Comparison of ENCODE assay signal across 10 cellular contexts in genomic region chr5:127833999-127834953, GRCh38.
DNase-seq lines count a peak whose midpoint lies in the region; ATAC-seq, FAIRE-seq and TF ChIP-seq lines count a peak whose summit lies in the region.
"Had no signal": no experiment of that assay in that cellular context is flagged by ENCODE, and none has a peak within 500 bp of the region (broad histone marks: within the 10 kb centered on the region; RNA-seq: fewer than 3 reads in every experiment).

No MANE protein-coding gene starts in this region.

- no peak overlapping the region for H2BK15ac ChIP-seq in mesenchymal stem cell (ENCODE audit: low read depth, poor library complexity, severe bottlenecking)

- H3K14ac ChIP-seq in mesenchymal stem cell (ENCODE audit: low read length in 2 of 2), result no peak overlapping the region

- intact Hi-C loops in stomach (cut with DNase I; ENCODE audit: low total_unique reads), result no loop called here

- H4K91ac ChIP-seq in mesenchymal stem cell (ENCODE audit: low read length), result no peak overlapping the region

- no peak for TF ChIP-seq CTCF in HEK293 (tag by site-specific recombination; IDR thresholded peaks at IDR 0.05)
- TF ChIP-seq CTCF in stomach (IDR thresholded peaks at IDR 0.05), result no peak

- no peak for FAIRE-seq in urothelium cell line (lab: Jason Lieb, UNC)

- H3K9me3 ChIP-seq in HEK293 (ENCODE audit: control insufficient read depth, insufficient read depth, low read depth, low read length) (no peaks in the 10 kb centered on the region), stomach (no peaks in the 10 kb centered on the region), mesenchymal stem cell (ENCODE audit: control insufficient read depth, low read length) (no peaks in the 10 kb centered on the region)
- H3K9me3 ChIP-seq: gastroesophageal sphincter had no signal

- H3K4me1 ChIP-seq in HEK293 (ENCODE audit: control insufficient read depth, insufficient read depth, low read length), result peaks cover 10% of the 10 kb centered on the region
- peaks cover 0 to 16% (median 1%) of the 10 kb centered on the region in 4 donors for H3K4me1 ChIP-seq in stomach
- no peaks in the 10 kb centered on the region for H3K4me1 ChIP-seq in mesenchymal stem cell (ENCODE audit: control insufficient read depth, insufficient read depth, low read depth, low read length)

- no peak for TF ChIP-seq EP300 in stomach (IDR thresholded peaks at IDR 0.05)

- H3K9ac ChIP-seq in mesenchymal stem cell (ENCODE audit: low read length), result no peak overlapping the region

- H3K18ac ChIP-seq in mesenchymal stem cell (ENCODE audit: low read depth in 1 of 2, low read length in 2 of 2), result no peak overlapping the region

- no peak overlapping the region for H3K4me3 ChIP-seq in HEK293 (ENCODE audit: low read depth, low read length)
- no peak overlapping the region for H3K4me3 ChIP-seq in stomach
- no peak overlapping the region for H3K4me3 ChIP-seq in mesenchymal stem cell (ENCODE audit: insufficient read depth in 1 of 2, low read depth in 1 of 2, low read length in 2 of 2)
- H3K4me3 ChIP-seq: gastroesophageal sphincter had no signal

- peak; percentile 67 for DNase-seq in NCI-H748 (lab: John Stamatoyannopoulos, UW; ENCODE audit: unreplicated experiment)
- peak; percentile 84 for DNase-seq in left kidney (ENCODE audit: low read depth, low spot score)
- DNase-seq in stomach, result no peak
- DNase-seq in Kasumi-1 (lab: John Stamatoyannopoulos, UW), result no peak
- DNase-seq in mesenchymal stem cell, result no peak
- DNase-seq in urothelium cell line (ENCODE audit: low spot score), result no peak
- DNase-seq: activated naive CD8-positive, alpha-beta T cell treated with anti-CD3 and anti-CD28 coated beads, Interleukin-2, amount 10 ng/mL, durations not matched to agents 7 days and 5 days had no signal

- H3K79me1 ChIP-seq in mesenchymal stem cell (replicated peaks; ENCODE audit: low read length, poor library complexity, severe bottlenecking), result no peaks in the 10 kb centered on the region

- CTCF ChIA-PET in HEK293 (lab: Yijun Ruan, JAX), result interaction anchor here (0.6 to 1.3 kb wide), 2 partner anchors 12 to 928 kb away, joined by 3 to 4 read pairs; no protein-coding TSS in a partner anchor

- no peaks in the 10 kb centered on the region for H3K27me3 ChIP-seq in stomach
- no peaks in the 10 kb centered on the region for H3K27me3 ChIP-seq in mesenchymal stem cell (ENCODE audit: control insufficient read depth in 1 of 2, insufficient read depth in 1 of 2, low read length in 2 of 2)
- H3K27me3 ChIP-seq: gastroesophageal sphincter had no signal

- ATAC-seq in GM18511 (IDR thresholded peaks at IDR 0.05; ENCODE audit: unreplicated experiment), result peak; percentile 78
- ATAC-seq: gastroesophageal sphincter had no signal

- H3K4me2 ChIP-seq in mesenchymal stem cell (ENCODE audit: low read length, poor library complexity, severe bottlenecking), result no peak overlapping the region

- no peak overlapping the region for H2BK12ac ChIP-seq in mesenchymal stem cell (ENCODE audit: low read length in 2 of 2)

- no peak overlapping the region for H2AFZ ChIP-seq in mesenchymal stem cell (ENCODE audit: low read depth, low read length)

- H2BK120ac ChIP-seq in mesenchymal stem cell (ENCODE audit: low read depth, low read length), result no peak overlapping the region

- no peak overlapping the region for H4K8ac ChIP-seq in mesenchymal stem cell (ENCODE audit: low read length)

- H3K4ac ChIP-seq in mesenchymal stem cell (ENCODE audit: low read depth in 1 of 2, low read length in 2 of 2), result no peak overlapping the region

- H3K23ac ChIP-seq in mesenchymal stem cell (ENCODE audit: low read length in 2 of 2), result no peak overlapping the region

- WGBS in stomach, 5 donors, result 44 to 50% (median 45%) methylated on average over 7 of the region's 7 CpGs
- WGBS in mesenchymal stem cell, result 75% methylated on average over 7 of the region's 7 CpGs

- no peak overlapping the region for H2AK5ac ChIP-seq in mesenchymal stem cell (ENCODE audit: low read length, severe bottlenecking)

- TF ChIP-seq POLR2A in stomach (IDR thresholded peaks at IDR 0.05), result no peak

- H2BK5ac ChIP-seq in mesenchymal stem cell (ENCODE audit: low read depth, low read length, poor library complexity, severe bottlenecking), result no peak overlapping the region

- POLR2A ChIA-PET in HEK293 (lab: Yijun Ruan, JAX), result no interaction called here

- H3K36me3 ChIP-seq in HEK293 (ENCODE audit: control insufficient read depth in 2 of 2, insufficient read depth in 1 of 2, low read length in 2 of 2), result no peaks in the 10 kb centered on the region
- no peaks in the 10 kb centered on the region for H3K36me3 ChIP-seq in stomach
- H3K36me3 ChIP-seq in mesenchymal stem cell (ENCODE audit: control insufficient read depth in 1 of 2, insufficient read depth in 2 of 2, low read depth in 1 of 2, low read length in 2 of 2), result no peaks in the 10 kb centered on the region
- H3K36me3 ChIP-seq: gastroesophageal sphincter had no signal

- no peak overlapping the region for H3K27ac ChIP-seq in HEK293 (ENCODE audit: extremely low read depth, low read depth, low read length)
- no peak overlapping the region for H3K27ac ChIP-seq in stomach
- no peak overlapping the region for H3K27ac ChIP-seq in mesenchymal stem cell (ENCODE audit: low read length, poor library complexity, severe bottlenecking)
- H3K27ac ChIP-seq: gastroesophageal sphincter had no signal

TF ChIP-seq in HEK293, 187 proteins besides CTCF, POLR2A, EP300 and RAD21 (continues in another document):
- TF ChIP-seq ZNF133 (tag by site-specific recombination; IDR thresholded peaks at IDR 0.05) (no peak), ZNF223 (tag by site-specific recombination; IDR thresholded peaks at IDR 0.05) (no peak), FEZF1 (tag by site-specific recombination; IDR thresholded peaks at IDR 0.05) (peak; percentile 59; the same call in 1 of the 2 replicates), ZSCAN4 (tag by site-specific recombination; IDR thresholded peaks at IDR 0.05) (no peak), SCRT1 (tag by site-specific recombination; IDR thresholded peaks at IDR 0.05; ENCODE audit: borderline replicate concordance) (0 out of 2 replicates have a peak, but pooled peaks have one; percentile 21), YY1 (tag by site-specific recombination; IDR thresholded peaks at IDR 0.05) (no peak; the same call in 1 of the 2 replicates), ZSCAN30 (tag by site-specific recombination; IDR thresholded peaks at IDR 0.05) (peak; percentile 51), ZNF112 (tag by site-specific recombination; IDR thresholded peaks at IDR 0.05) (no peak), ZNF624 (tag by site-specific recombination; IDR thresholded peaks at IDR 0.05) (no peak), ZNF548 (tag by site-specific recombination; IDR thresholded peaks at IDR 0.05) (no peak), GLIS1 (tag by site-specific recombination; IDR thresholded peaks at IDR 0.05) (no peak), ZNF664 (tag by site-specific recombination; IDR thresholded peaks at IDR 0.05) (no peak), ZNF558 (tag by site-specific recombination; IDR thresholded peaks at IDR 0.05) (no peak), ZNF350 (tag by site-specific recombination; IDR thresholded peaks at IDR 0.05) (peak; percentile 47; the same call in 1 of the 2 replicates), ZNF501 (tag by site-specific recombination; IDR thresholded peaks at IDR 0.05) (no peak), HIC1 (tag by site-specific recombination; IDR thresholded peaks at IDR 0.05) (no peak), SP2 (tag by site-specific recombination; IDR thresholded peaks at IDR 0.05) (no peak)

Comparison
In these comparisons a context has a peak if more than half of its experiments do, and no peak if none do; other contexts are left out.
1. DNase-seq: peak in NCI-H748 (single experiment) and left kidney (single experiment); none in stomach (single experiment), Kasumi-1 (0 of 2), mesenchymal stem cell (single experiment) and urothelium cell line (single experiment).